In genomic region chr6:27250955-27251671, GRCh38 we compare ENCODE assay signal across 8 cellular contexts. TPM values are rescaled to one million over a fixed set of nuclear protein-coding genes. Genes with fewer than 3 reads are reported as not detected.
DNase-seq lines count a peak whose midpoint lies in the region; ATAC-seq and TF ChIP-seq lines count a peak whose summit lies in the region.

No MANE protein-coding gene starts in this region.

- peak overlapping the region; percentile 83 for H3K4me3 ChIP-seq in ACC112 (ENCODE audit: low read depth, low read length)
- H3K4me3 ChIP-seq in neural progenitor cell, result peak overlapping the region; percentile 92
- peak overlapping the region; percentile 42 to 69 for H3K4me3 ChIP-seq in testis

- H3K27ac ChIP-seq in ACC112 (ENCODE audit: low read depth, low read length) (no peak overlapping the region), epithelial cell of prostate (peak overlapping the region; percentile 72), neural progenitor cell (peak overlapping the region; percentile 83), testis (no peak overlapping the region)

- DNase-seq in NCI-H446 treated with DMSO at 0.1 percent for 48 hours (lab: John Stamatoyannopoulos, UW), result peak; percentile 15
- DNase-seq in activated CD8-positive, alpha-beta memory T cell treated with anti-CD3 and anti-CD28 coated beads for 4 hours (ENCODE audit: low read depth in 2 of 2), result peak; percentile 32 to 38
- peak; percentile 51 for DNase-seq in epithelial cell of prostate (ENCODE audit: low read depth, low spot score)
- DNase-seq in neural progenitor cell (ENCODE audit: low spot score), result peak; percentile 97
- DNase-seq in testis, result peak; percentile 93

- ATAC-seq in GM18870 (IDR thresholded peaks at IDR 0.05; ENCODE audit: unreplicated experiment), result peak; percentile 37
- ATAC-seq in HG03108 (IDR thresholded peaks at IDR 0.05; ENCODE audit: unreplicated experiment), result peak; percentile 58

- peaks cover 19% of the 10 kb centered on the region for H3F3A ChIP-seq in neural progenitor cell (ENCODE audit: low read depth)

- H3K9me3 ChIP-seq in neural progenitor cell (ENCODE audit: low read depth) (no peaks in the 10 kb centered on the region), testis (no peaks in the 10 kb centered on the region)

- peak overlapping the region; percentile 91 for H3K4me3 Mint-ChIP-seq in neural progenitor cell

- TF ChIP-seq CTCF in neural progenitor cell (IDR thresholded peaks at IDR 0.05) (no peak), testis (IDR thresholded peaks at IDR 0.05) (no peak)

- H3K36me3 Mint-ChIP-seq in neural progenitor cell, result no peaks in the 10 kb centered on the region

- H4K20me1 ChIP-seq in neural progenitor cell (ENCODE audit: low read depth), result no peaks in the 10 kb centered on the region

- no peaks in the 10 kb centered on the region for H3K4me1 ChIP-seq in ACC112 (ENCODE audit: control insufficient read depth, insufficient read depth, low read length, unreplicated experiment)
- peaks cover 7% of the 10 kb centered on the region for H3K4me1 ChIP-seq in neural progenitor cell
- no peaks in the 10 kb centered on the region for H3K4me1 ChIP-seq in testis

- H3K27ac Mint-ChIP-seq in neural progenitor cell, result no peak overlapping the region

- intact Hi-C loops in testis (cut with DNase I; ENCODE audit: low total_unique reads), result no loop called here

- peak overlapping the region; percentile 16 for H3K9ac ChIP-seq in neural progenitor cell

- peak overlapping the region; percentile 86 for H3K4me2 ChIP-seq in neural progenitor cell

- H3K79me2 ChIP-seq in ACC112 (ENCODE audit: control insufficient read depth, insufficient read depth, low read length, unreplicated experiment) (no peaks in the 10 kb centered on the region), neural progenitor cell (ENCODE audit: low read depth) (no peaks in the 10 kb centered on the region)

- peaks cover 97% of the 10 kb centered on the region for H3K27me3 ChIP-seq in ACC112 (ENCODE audit: insufficient read depth, low read length)
- peaks cover 49% of the 10 kb centered on the region for H3K27me3 ChIP-seq in neural progenitor cell
- H3K27me3 ChIP-seq in testis, result no peaks in the 10 kb centered on the region

- no peak for TF ChIP-seq POLR2A in testis (IDR thresholded peaks at IDR 0.05)

- 1% methylated on average over 35 to 48 of the region's 48 CpGs for WGBS in testis, 2 donors

- H3K36me3 ChIP-seq in ACC112 (ENCODE audit: insufficient read depth, low read length) (no peaks in the 10 kb centered on the region), neural progenitor cell (no peaks in the 10 kb centered on the region), testis (ENCODE audit: low read depth, missing control alignments) (no peaks in the 10 kb centered on the region)

- no peaks in the 10 kb centered on the region for H3K4me1 Mint-ChIP-seq in neural progenitor cell

- H2AFZ ChIP-seq in ACC112 (ENCODE audit: low read length, unreplicated experiment) (peak overlapping the region; percentile 58), neural progenitor cell (replicated peaks) (peak overlapping the region; percentile 97)

- no peaks in the 10 kb centered on the region for H3K9me3 Mint-ChIP-seq in neural progenitor cell

- peaks cover 30% of the 10 kb centered on the region for H3K27me3 Mint-ChIP-seq in neural progenitor cell (ENCODE audit: insufficient read depth, low read depth)

RNA-seq across cellular contexts. Expression of gene PRSS16, which starts 3.6 kb away (rescaled TPM):
- total RNA-seq in neural progenitor cell (ENCODE audit: low replicate concordance), result 4.3 and 7.2 TPM in 2 replicates
- 1 to 10 TPM; 7.9 to 8.6 TPM for total RNA-seq in testis
- 4.5 TPM for polyA plus RNA-seq in testis (ENCODE audit: insufficient read depth, low read depth, low replicate concordance)

Comparison
In these comparisons a context has a peak if more than half of its experiments do, and no peak if none do; other contexts are left out.
1. H3K27ac ChIP-seq: peak in epithelial cell of prostate (single experiment) and neural progenitor cell (single experiment); none in ACC112 (single experiment) and testis (0 of 2).
2. DNase-seq: peak in every context shown above with its lines; median percentile 97 in neural progenitor cell; 93 in testis; 51 in epithelial cell of prostate; 35 in activated CD8-positive, alpha-beta memory T cell treated with anti-CD3 and anti-CD28 coated beads for 4 hours; 15 in NCI-H446 treated with DMSO at 0.1 percent for 48 hours.
3. Peak in every context shown above with its lines, with median percentiles within 50 percentile points of each other: H3K4me3 ChIP-seq.